In the genomic region with DNA sequence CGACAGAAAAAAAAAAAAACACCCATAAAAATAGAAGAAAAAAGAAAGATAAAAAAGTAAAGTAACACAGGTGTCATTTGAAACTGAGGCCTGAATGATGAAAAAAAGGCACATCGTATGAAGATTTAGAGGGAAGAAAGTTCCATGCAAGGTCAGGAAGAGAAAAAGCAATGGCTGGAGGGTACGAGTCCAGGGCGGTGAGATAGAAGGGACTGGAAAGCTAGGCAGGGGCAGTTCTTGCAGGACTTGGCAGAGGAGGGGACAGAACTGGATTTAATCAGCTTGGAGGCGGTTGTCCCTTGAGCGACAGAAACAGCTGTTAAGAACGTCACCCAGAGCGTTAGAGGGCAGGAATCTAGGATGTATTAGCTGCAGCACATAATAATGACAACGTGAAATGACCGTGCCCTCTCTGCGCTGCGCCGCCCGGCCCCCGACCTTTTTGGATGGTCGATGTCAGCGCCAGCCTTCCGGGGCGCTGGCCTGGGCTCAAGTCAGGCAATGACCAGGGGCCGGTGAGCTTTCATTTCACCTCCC, we compare ENCODE assay signal across 8 cellular contexts. TPM values are rescaled to one million over a fixed set of nuclear protein-coding genes. Genes with fewer than 3 reads are reported as not detected.
DNase-seq lines count a peak whose midpoint lies in the region; ATAC-seq and TF ChIP-seq lines count a peak whose summit lies in the region.

No MANE protein-coding gene starts in this region.

- H3K36me3 Mint-ChIP-seq in HFFc6 (ENCODE audit: low read depth) = peaks cover 5% of the 10 kb centered on the region; the same call in 1 of the 2 replicates
- peaks cover 5% of the 10 kb centered on the region for H3K36me3 Mint-ChIP-seq in activated T-helper 1 cell treated with anti-CD3 and anti-CD28 coated beads, Interleukin-12 subunit alpha, Interleukin-12 subunit beta, Interleukin-2, Interleukin-4 antibody, amounts not matched to agents 30 ng/mL and 10 ng/mL and 1 ng/mL, durations not matched to agents 14 hours and 24 hours and 36 hours (ENCODE audit: low read depth)

- DNase-seq in SHP77 treated with DMSO at 0.1 percent for 48 hours (lab: John Stamatoyannopoulos, UW) (peak; percentile 37), SHP77 (lab: John Stamatoyannopoulos, UW) (no peak), HFFc6 (peak; percentile 25), NCI-H1105 (lab: John Stamatoyannopoulos, UW) (peak; percentile 19), germinal center (ENCODE audit: low spot score) (peak; percentile 24), omental fat pad (ENCODE audit: low spot score) (no peak), middle frontal gyrus (ENCODE audit: extremely low spot score, low spot score) (no peak)
- peak; percentile 8 for DNase-seq in activated T-helper 1 cell treated with anti-CD3 and anti-CD28 coated beads, Interleukin-12 subunit alpha, Interleukin-12 subunit beta, Interleukin-2, Interleukin-4 antibody, amounts not matched to agents 30 ng/mL and 10 ng/mL and 1 ng/mL, durations not matched to agents 14 hours and 24 hours and 36 hours (ENCODE audit: low spot score)

- intact Hi-C loops in activated T-helper 1 cell treated with anti-CD3 and anti-CD28 coated beads, Interleukin-12 subunit alpha, Interleukin-12 subunit beta, Interleukin-2, Interleukin-4 antibody, amounts not matched to agents 30 ng/mL and 10 ng/mL and 1 ng/mL, durations not matched to agents 14 hours and 24 hours and 36 hours (cut with micrococcal nuclease) = loop anchor here (1.0 kb wide), 7 partner anchors 25 to 176 kb away; a partner anchor contains a TSS

- peak; percentile 32 for ATAC-seq in omental fat pad (ENCODE audit: low FRiP score)

- H3K9me3 Mint-ChIP-seq in HFFc6 = no peaks in the 10 kb centered on the region; the same call in 1 of the 2 replicates
- H3K9me3 Mint-ChIP-seq in activated T-helper 1 cell treated with anti-CD3 and anti-CD28 coated beads, Interleukin-12 subunit alpha, Interleukin-12 subunit beta, Interleukin-2, Interleukin-4 antibody, amounts not matched to agents 30 ng/mL and 10 ng/mL and 1 ng/mL, durations not matched to agents 14 hours and 24 hours and 36 hours = no peaks in the 10 kb centered on the region

- H3K27ac Mint-ChIP-seq in HFFc6 = peak overlapping the region; percentile 93
- peak overlapping the region; percentile 91 for H3K27ac Mint-ChIP-seq in activated T-helper 1 cell treated with anti-CD3 and anti-CD28 coated beads, Interleukin-12 subunit alpha, Interleukin-12 subunit beta, Interleukin-2, Interleukin-4 antibody, amounts not matched to agents 30 ng/mL and 10 ng/mL and 1 ng/mL, durations not matched to agents 14 hours and 24 hours and 36 hours

- H3K27me3 Mint-ChIP-seq in HFFc6 (ENCODE audit: insufficient read depth) = peaks cover 7% of the 10 kb centered on the region
- peaks cover 4% of the 10 kb centered on the region for H3K27me3 Mint-ChIP-seq in activated T-helper 1 cell treated with anti-CD3 and anti-CD28 coated beads, Interleukin-12 subunit alpha, Interleukin-12 subunit beta, Interleukin-2, Interleukin-4 antibody, amounts not matched to agents 30 ng/mL and 10 ng/mL and 1 ng/mL, durations not matched to agents 14 hours and 24 hours and 36 hours (ENCODE audit: insufficient read depth)

- peak overlapping the region; percentile 99 for H3K4me3 Mint-ChIP-seq in HFFc6
- H3K4me3 Mint-ChIP-seq in activated T-helper 1 cell treated with anti-CD3 and anti-CD28 coated beads, Interleukin-12 subunit alpha, Interleukin-12 subunit beta, Interleukin-2, Interleukin-4 antibody, amounts not matched to agents 30 ng/mL and 10 ng/mL and 1 ng/mL, durations not matched to agents 14 hours and 24 hours and 36 hours = peak overlapping the region; percentile 97

- H3K4me1 Mint-ChIP-seq in HFFc6 (ENCODE audit: low read depth) = peaks cover 66% of the 10 kb centered on the region
- H3K4me1 Mint-ChIP-seq in activated T-helper 1 cell treated with anti-CD3 and anti-CD28 coated beads, Interleukin-12 subunit alpha, Interleukin-12 subunit beta, Interleukin-2, Interleukin-4 antibody, amounts not matched to agents 30 ng/mL and 10 ng/mL and 1 ng/mL, durations not matched to agents 14 hours and 24 hours and 36 hours (ENCODE audit: low read depth) = peaks cover 28% of the 10 kb centered on the region

- TF ChIP-seq CTCF in HFFc6 (IDR thresholded peaks at IDR 0.05) = no peak
- no peak for TF ChIP-seq CTCF in omental fat pad (IDR thresholded peaks at IDR 0.05)

RNA-seq across cellular contexts. Expression of a gene that starts 0.6 kb away (rescaled TPM):
- total RNA-seq in HFFc6 (2021; fragmentation: NEBNext Ultra II Directional; extraction: Animal tissue kit (Norgen Biotek cat#: 25700)) = 10 to 100 TPM in 5 of 6 experiments, 1 to 10 TPM in 1; 9.7 to 13.8 (median 12.6) TPM
- total RNA-seq in activated T-helper 1 cell treated with anti-CD3 and anti-CD28 coated beads, Interleukin-12 subunit alpha, Interleukin-12 subunit beta, Interleukin-2, Interleukin-4 antibody, amounts not matched to agents 30 ng/mL and 10 ng/mL and 1 ng/mL, durations not matched to agents 14 hours and 24 hours and 36 hours = 17.5 and 18.3 TPM in 2 replicates
- 10 to 100 TPM in 1 of 4 donors, 1 to 10 TPM in 3; 4.9 to 10.7 (median 5.7) TPM for total RNA-seq in omental fat pad

RNA-seq across cellular contexts. Expression of a gene that starts 42.5 kb away (rescaled TPM):
- under 1 TPM in 5 of 6 experiments, not detected in 1; 0.14 to 0.40 (median 0.23) TPM for total RNA-seq in HFFc6 (2021; fragmentation: NEBNext Ultra II Directional; extraction: Animal tissue kit (Norgen Biotek cat#: 25700))
- 0.41 and 0.61 TPM in 2 replicates for total RNA-seq in activated T-helper 1 cell treated with anti-CD3 and anti-CD28 coated beads, Interleukin-12 subunit alpha, Interleukin-12 subunit beta, Interleukin-2, Interleukin-4 antibody, amounts not matched to agents 30 ng/mL and 10 ng/mL and 1 ng/mL, durations not matched to agents 14 hours and 24 hours and 36 hours
- total RNA-seq in omental fat pad = under 1 TPM in 1 of 4 donors, not detected in 3; 0.19 TPM

Comparison
In these comparisons a context has a peak if more than half of its experiments do, and no peak if none do; other contexts are left out.
1. DNase-seq: peak in SHP77 treated with DMSO at 0.1 percent for 48 hours (single experiment), HFFc6 (single experiment), NCI-H1105 (single experiment), activated T-helper 1 cell treated with anti-CD3 and anti-CD28 coated beads, Interleukin-12 subunit alpha, Interleukin-12 subunit beta, Interleukin-2, Interleukin-4 antibody, amounts not matched to agents 30 ng/mL and 10 ng/mL and 1 ng/mL, durations not matched to agents 14 hours and 24 hours and 36 hours (single experiment) and germinal center (single experiment); none in SHP77 (0 of 2), omental fat pad (single experiment) and middle frontal gyrus (single experiment).